Comparison of ENCODE assay signal across 13 cellular contexts in genomic region chr14:51845811-51846210, GRCh38. TPM values are rescaled to one million over a fixed set of nuclear protein-coding genes. Genes with fewer than 3 reads are reported as not detected.
DNase-seq lines count a peak whose midpoint lies in the region; ATAC-seq and TF ChIP-seq lines count a peak whose summit lies in the region.
"Had no signal": no experiment of that assay in that cellular context is flagged by ENCODE, and none has a peak within 500 bp of the region (broad histone marks: within the 10 kb centered on the region; RNA-seq: fewer than 3 reads in every experiment).

No MANE protein-coding gene starts in this region.

- H3K36me3 Mint-ChIP-seq in activated CD8-positive, alpha-beta T cell treated with anti-CD3 and anti-CD28 coated beads, Interleukin-2, amount 10 ng/mL, durations not matched to agents 7 days and 5 days (ENCODE audit: low read depth): peaks cover 32% of the 10 kb centered on the region
- peaks cover 0 to 4% (median 3%) of the 10 kb centered on the region in 3 donors for H3K36me3 Mint-ChIP-seq in naive thymus-derived CD8-positive, alpha-beta T cell

- peak overlapping the region; percentile 96 for H3K27ac Mint-ChIP-seq in activated CD8-positive, alpha-beta T cell treated with anti-CD3 and anti-CD28 coated beads, Interleukin-2, amount 10 ng/mL, durations not matched to agents 7 days and 5 days
- H3K27ac Mint-ChIP-seq in naive thymus-derived CD8-positive, alpha-beta T cell: peak overlapping the region; percentile 80 to 100 (median 99)

- POLR2A ChIA-PET in activated CD8-positive, alpha-beta T cell treated with anti-CD3 and anti-CD28 coated beads, Interleukin-2, amount 10 ng/mL, durations not matched to agents 7 days and 5 days (lab: Charles Lee): interaction anchor here (1.0 to 10.8 kb wide), 4 partner anchors 19 to 38 kb away, joined by 3 to 366 read pairs (median 10); partner anchors contain the start of gene GNG2
- POLR2A ChIA-PET in naive thymus-derived CD8-positive, alpha-beta T cell (lab: Charles Lee): interaction anchor here (1.3 to 6.6 kb wide), 4 partner anchors 15 to 49 kb away, joined by 3 to 94 read pairs (median 11); partner anchors contain the start of gene GNG2

- DNase-seq in NOMO-1 (lab: John Stamatoyannopoulos, UW; ENCODE audit: unreplicated experiment in 2 of 2): peak; percentile 12 to 56
- no peak for DNase-seq in NOMO-1 treated with dmso at 0.1 percent for 144 hours (lab: John Stamatoyannopoulos, UW; ENCODE audit: unreplicated experiment)
- DNase-seq in HL-60 (ENCODE audit: low read depth in 1 of 2, low spot score in 1 of 2): peak; percentile 11 to 64
- no peak for DNase-seq in activated CD8-positive, alpha-beta T cell treated with anti-CD3 and anti-CD28 coated beads, Interleukin-2, amount 10 ng/mL, durations not matched to agents 7 days and 5 days
- no peak for DNase-seq in naive thymus-derived CD8-positive, alpha-beta T cell
- no peak for DNase-seq in NCI-H1105 (lab: John Stamatoyannopoulos, UW)
- no peak for DNase-seq in D341Med (ENCODE audit: low spot score)
- DNase-seq in AG08395 (ENCODE audit: low spot score): no peak
- DNase-seq: gastrocnemius medialis, SJCRH30 had no signal

- no peak for ATAC-seq in activated CD8-positive, alpha-beta T cell treated with anti-CD3 and anti-CD28 coated beads, Interleukin-2, amount 10 ng/mL, durations not matched to agents 7 days and 5 days
- no peak for ATAC-seq in naive thymus-derived CD8-positive, alpha-beta T cell
- ATAC-seq: A549, gastrocnemius medialis had no signal

- no peak for TF ChIP-seq CTCF in HL-60 (IDR thresholded peaks at IDR 0.05; ENCODE audit: insufficient read depth, low read length)

- no peaks in the 10 kb centered on the region for H3K27me3 Mint-ChIP-seq in activated CD8-positive, alpha-beta T cell treated with anti-CD3 and anti-CD28 coated beads, Interleukin-2, amount 10 ng/mL, durations not matched to agents 7 days and 5 days (ENCODE audit: low read depth)
- peaks cover 0 to 4% (median 0%) of the 10 kb centered on the region in 5 donors for H3K27me3 Mint-ChIP-seq in naive thymus-derived CD8-positive, alpha-beta T cell

- H3K4me1 Mint-ChIP-seq in activated CD8-positive, alpha-beta T cell treated with anti-CD3 and anti-CD28 coated beads, Interleukin-2, amount 10 ng/mL, durations not matched to agents 7 days and 5 days (ENCODE audit: low read depth): peaks cover 67% of the 10 kb centered on the region
- H3K4me1 Mint-ChIP-seq in naive thymus-derived CD8-positive, alpha-beta T cell: peaks cover 20 to 82% (median 47%) of the 10 kb centered on the region in 4 donors

- H3K4me3 ChIP-seq in HL-60 (replicated peaks; ENCODE audit: insufficient read depth, low read length): no peak overlapping the region
- H3K4me3 ChIP-seq: A549, SJCRH30 had no signal

- peaks cover 23% of the 10 kb centered on the region for H3K9me3 Mint-ChIP-seq in activated CD8-positive, alpha-beta T cell treated with anti-CD3 and anti-CD28 coated beads, Interleukin-2, amount 10 ng/mL, durations not matched to agents 7 days and 5 days (ENCODE audit: insufficient read depth)
- H3K9me3 Mint-ChIP-seq in naive thymus-derived CD8-positive, alpha-beta T cell: peaks cover 0 to 20% (median 3%) of the 10 kb centered on the region in 9 donors

- no peaks in the 10 kb centered on the region for H3K27me3 ChIP-seq in HL-60 (ENCODE audit: insufficient read depth, poor library complexity, severe bottlenecking)
- H3K27me3 ChIP-seq: gastrocnemius medialis, SJCRH30, transverse colon had no signal

- H3K27ac ChIP-seq in HL-60 (replicated peaks): peak overlapping the region; percentile 93
- H3K27ac ChIP-seq: A549, gastrocnemius medialis, SJCRH30 had no signal

- H3K4me3 Mint-ChIP-seq in activated CD8-positive, alpha-beta T cell treated with anti-CD3 and anti-CD28 coated beads, Interleukin-2, amount 10 ng/mL, durations not matched to agents 7 days and 5 days: peak overlapping the region; percentile 73
- peak overlapping the region in 5 of 10 donors; percentile 8 to 88 (median 78) for H3K4me3 Mint-ChIP-seq in naive thymus-derived CD8-positive, alpha-beta T cell

- CTCF ChIA-PET in activated CD8-positive, alpha-beta T cell treated with anti-CD3 and anti-CD28 coated beads, Interleukin-2, amount 10 ng/mL, durations not matched to agents 7 days and 5 days (lab: Charles Lee): interaction anchor here (0.9 to 3.3 kb wide), 9 partner anchors 10 to 134 kb away, joined by 3 to 47 read pairs (median 10); partner anchors contain the start of gene GNG2

RNA-seq across cellular contexts. Expression of gene GNG2, which starts 14.6 kb away (rescaled TPM):
- total RNA-seq in activated CD8-positive, alpha-beta T cell treated with anti-CD3 and anti-CD28 coated beads, Interleukin-2, amount 10 ng/mL, durations not matched to agents 7 days and 5 days: 100 to 1,000 TPM; 293 to 302 TPM
- 10 to 100 TPM; 57.8 to 66.7 TPM for total RNA-seq in naive thymus-derived CD8-positive, alpha-beta T cell
- 100 to 1,000 TPM; 115 to 172 (median 122) TPM for polyA plus RNA-seq in naive thymus-derived CD8-positive, alpha-beta T cell
- total RNA-seq: NCI-H460 had no signal

Comparison
In these comparisons a context has a peak if more than half of its experiments do, and no peak if none do; other contexts are left out.
1. DNase-seq: peak in NOMO-1 (2 of 2) and HL-60 (2 of 2); none in NOMO-1 treated with dmso at 0.1 percent for 144 hours (single experiment), activated CD8-positive, alpha-beta T cell treated with anti-CD3 and anti-CD28 coated beads, Interleukin-2, amount 10 ng/mL, durations not matched to agents 7 days and 5 days (single experiment), naive thymus-derived CD8-positive, alpha-beta T cell (0 of 10), NCI-H1105 (single experiment), D341Med (single experiment) and AG08395 (single experiment).
2. RNA of gene GNG2, which starts 14.6 kb away (total RNA-seq): 293 to 302 TPM in activated CD8-positive, alpha-beta T cell treated with anti-CD3 and anti-CD28 coated beads, Interleukin-2, amount 10 ng/mL, durations not matched to agents 7 days and 5 days; 57.8 to 66.7 TPM in naive thymus-derived CD8-positive, alpha-beta T cell; every median in the first group is over 4 times any median in the second.